In genomic region chr17:30378797-30379302, GRCh38 we compare ENCODE assay signal across 1 cellular context.
A peak's percentile ranks its signal among the peaks of the same experiment; 100 is the strongest.
TF ChIP-seq lines count a peak whose summit lies in the region.

Gene CPD, plus strand, starts transcription at chr17:30378927. Its CDS starts 54 bp downstream, at chr17:30378981.

TF ChIP-seq in K562, 482 proteins besides CTCF, POLR2A, EP300 and RAD21 (continued from another document and continues in another):
- TF ChIP-seq ZBTB34 (CRISPR knock-in tag; IDR thresholded peaks at IDR 0.05) (no peak), SIN3A (IDR thresholded peaks at IDR 0.05; ENCODE audit: borderline replicate concordance in 2 of 2, control insufficient read depth in 1 of 2, low read depth in 2 of 2, low read length in 2 of 2) (0 out of 4 replicates have a peak, but pooled peaks of 1 of the 2 experiments have one; percentile 39), ZNF511 (CRISPR knock-in tag; IDR thresholded peaks at IDR 0.05) (peak; percentile 56; the same call in 1 of the 2 replicates), ETV6 (IDR thresholded peaks at IDR 0.05; ENCODE audit: borderline replicate concordance in 1 of 2, low read depth in 2 of 2, low read length in 1 of 2) (no peak), ETV6 (CRISPR knock-in tag; IDR thresholded peaks at IDR 0.05; ENCODE audit: borderline replicate concordance) (no peak), CAMTA2 (CRISPR knock-in tag; conservative IDR thresholded peaks at IDR 0.05) (no peak), TFE3 (CRISPR knock-in tag; IDR thresholded peaks at IDR 0.05) (no peak), GABPB1 (CRISPR knock-in tag; IDR thresholded peaks at IDR 0.05) (peak; percentile 80; the same call in 1 of the 2 replicates), RBFOX2 (IDR thresholded peaks at IDR 0.05; ENCODE audit: low read depth, low read length) (peak; percentile 91), NFE2 (IDR thresholded peaks at IDR 0.05; ENCODE audit: low read depth) (no peak), SP2 (IDR thresholded peaks at IDR 0.05; ENCODE audit: extremely low read depth, low read depth, low read length, poor library complexity, severe bottlenecking) (peak; percentile 63), RFX1 (IDR thresholded peaks at IDR 0.05) (peak; percentile 90), HLTF (IDR thresholded peaks at IDR 0.05) (no peak), SNRNP70 (optimal IDR thresholded peaks at IDR 0.05; ENCODE audit: low read depth, low read length) (no peak), ZNF165 (CRISPR knock-in tag; IDR thresholded peaks at IDR 0.05; ENCODE audit: borderline replicate concordance) (no peak), ZNF174 (CRISPR knock-in tag; IDR thresholded peaks at IDR 0.05) (no peak), RFX7 (CRISPR knock-in tag; IDR thresholded peaks at IDR 0.05) (no peak), CXXC5 (CRISPR knock-in tag; IDR thresholded peaks at IDR 0.05) (peak; percentile 65), KDM1A (IDR thresholded peaks at IDR 0.05) (no peak), EWSR1 (IDR thresholded peaks at IDR 0.05; ENCODE audit: borderline replicate concordance, low read depth, partially characterized antibody) (no peak), MAZ (CRISPR knock-in tag; conservative IDR thresholded peaks at IDR 0.05 in 1 of 2, IDR thresholded peaks at IDR 0.05 in 1 of 2) (peak; percentile 90 to 95), CLOCK (CRISPR knock-in tag; IDR thresholded peaks at IDR 0.05; ENCODE audit: borderline replicate concordance) (no peak), CUX1 (CRISPR knock-in tag; IDR thresholded peaks at IDR 0.05) (no peak), TSHZ1 (CRISPR knock-in tag; IDR thresholded peaks at IDR 0.05) (no peak), NFIX (CRISPR knock-in tag; IDR thresholded peaks at IDR 0.05; ENCODE audit: low read depth) (no peak), THAP7 (CRISPR knock-in tag; IDR thresholded peaks at IDR 0.05) (no peak), NEUROD1 (IDR thresholded peaks at IDR 0.05; ENCODE audit: borderline replicate concordance, low read depth, low read length, partially characterized antibody) (peak; percentile 91), NELFE (IDR thresholded peaks at IDR 0.05; ENCODE audit: insufficient read depth, insufficient read length) (no peak), NFYB (IDR thresholded peaks at IDR 0.05; ENCODE audit: extremely low read depth, insufficient read length) (peak; percentile 51), KHSRP (IDR thresholded peaks at IDR 0.05) (no peak), HDAC3 (IDR thresholded peaks at IDR 0.05; ENCODE audit: borderline replicate concordance, partially characterized antibody) (no peak), ZFX (CRISPR knock-in tag; IDR thresholded peaks at IDR 0.05) (peak; percentile 84), GTF2A2 (tag; IDR thresholded peaks at IDR 0.05) (no peak)
- TF ChIP-seq, protein P1, sequence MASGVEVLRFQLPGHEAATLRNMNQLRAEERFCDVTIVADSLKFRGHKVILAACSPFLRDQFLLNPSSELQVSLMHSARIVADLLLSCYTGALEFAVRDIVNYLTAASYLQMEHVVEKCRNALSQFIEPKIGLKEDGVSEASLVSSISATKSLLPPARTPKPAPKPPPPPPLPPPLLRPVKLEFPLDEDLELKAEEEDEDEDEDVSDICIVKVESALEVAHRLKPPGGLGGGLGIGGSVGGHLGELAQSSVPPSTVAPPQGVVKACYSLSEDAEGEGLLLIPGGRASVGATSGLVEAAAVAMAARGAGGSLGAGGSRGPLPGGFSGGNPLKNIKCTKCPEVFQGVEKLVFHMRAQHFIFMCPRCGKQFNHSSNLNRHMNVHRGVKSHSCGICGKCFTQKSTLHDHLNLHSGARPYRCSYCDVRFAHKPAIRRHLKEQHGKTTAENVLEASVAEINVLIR (CRISPR knock-in tag; IDR thresholded peaks at IDR 0.05): peak; percentile 39; the same call in 1 of the 2 replicates
- TF ChIP-seq, protein P2, sequence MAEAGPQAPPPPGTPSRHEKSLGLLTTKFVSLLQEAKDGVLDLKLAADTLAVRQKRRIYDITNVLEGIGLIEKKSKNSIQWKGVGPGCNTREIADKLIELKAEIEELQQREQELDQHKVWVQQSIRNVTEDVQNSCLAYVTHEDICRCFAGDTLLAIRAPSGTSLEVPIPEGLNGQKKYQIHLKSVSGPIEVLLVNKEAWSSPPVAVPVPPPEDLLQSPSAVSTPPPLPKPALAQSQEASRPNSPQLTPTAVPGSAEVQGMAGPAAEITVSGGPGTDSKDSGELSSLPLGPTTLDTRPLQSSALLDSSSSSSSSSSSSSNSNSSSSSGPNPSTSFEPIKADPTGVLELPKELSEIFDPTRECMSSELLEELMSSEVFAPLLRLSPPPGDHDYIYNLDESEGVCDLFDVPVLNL (CRISPR knock-in tag; IDR thresholded peaks at IDR 0.05; ENCODE audit: low read depth): no peak
- TF ChIP-seq, protein P3, sequence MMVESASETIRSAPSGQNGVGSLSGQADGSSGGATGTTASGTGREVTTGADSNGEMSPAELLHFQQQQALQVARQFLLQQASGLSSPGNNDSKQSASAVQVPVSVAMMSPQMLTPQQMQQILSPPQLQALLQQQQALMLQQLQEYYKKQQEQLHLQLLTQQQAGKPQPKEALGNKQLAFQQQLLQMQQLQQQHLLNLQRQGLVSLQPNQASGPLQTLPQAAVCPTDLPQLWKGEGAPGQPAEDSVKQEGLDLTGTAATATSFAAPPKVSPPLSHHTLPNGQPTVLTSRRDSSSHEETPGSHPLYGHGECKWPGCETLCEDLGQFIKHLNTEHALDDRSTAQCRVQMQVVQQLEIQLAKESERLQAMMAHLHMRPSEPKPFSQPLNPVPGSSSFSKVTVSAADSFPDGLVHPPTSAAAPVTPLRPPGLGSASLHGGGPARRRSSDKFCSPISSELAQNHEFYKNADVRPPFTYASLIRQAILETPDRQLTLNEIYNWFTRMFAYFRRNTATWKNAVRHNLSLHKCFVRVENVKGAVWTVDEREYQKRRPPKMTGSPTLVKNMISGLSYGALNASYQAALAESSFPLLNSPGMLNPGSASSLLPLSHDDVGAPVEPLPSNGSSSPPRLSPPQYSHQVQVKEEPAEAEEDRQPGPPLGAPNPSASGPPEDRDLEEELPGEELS (CRISPR knock-in tag; IDR thresholded peaks at IDR 0.05; ENCODE audit: borderline replicate concordance): no peak
